Comparison of ENCODE assay signal across 14 cellular contexts in genomic region chr9:88748566-88749238, GRCh38.
DNase-seq lines count a peak whose midpoint lies in the region; ATAC-seq and TF ChIP-seq lines count a peak whose summit lies in the region.
"Had no signal": no experiment of that assay in that cellular context is flagged by ENCODE, and none has a peak within 500 bp of the region (broad histone marks: within the 10 kb centered on the region; RNA-seq: fewer than 3 reads in every experiment).

No MANE protein-coding gene starts in this region.

- no peak overlapping the region for H3K4me3 Mint-ChIP-seq in T-cell
- no peak overlapping the region for H3K4me3 Mint-ChIP-seq in endothelial cell (ENCODE audit: unreplicated experiment)
- H3K4me3 Mint-ChIP-seq: CD14-positive monocyte had no signal

- no peaks in the 10 kb centered on the region for H3K27me3 ChIP-seq in ascending aorta

- H3K9me3 Mint-ChIP-seq in T-cell: no peaks in the 10 kb centered on the region
- H3K9me3 Mint-ChIP-seq in endothelial cell (ENCODE audit: unreplicated experiment): no peaks in the 10 kb centered on the region
- H3K9me3 Mint-ChIP-seq: activated T-helper 2 cell treated with anti-CD3 and anti-CD28 coated beads, Interferon-gamma antibody, Interleukin-2, Interleukin-4, amounts not matched to agents 10 μg/mL and 5 μg/mL and 100 μg/mL, durations not matched to agents 14 hours and 24 hours and 36 hours had no signal

- H3K4me3 ChIP-seq in AG10803 (ENCODE audit: low read length) (no peak overlapping the region), ascending aorta (no peak overlapping the region)
- H3K4me3 ChIP-seq: dorsolateral prefrontal cortex had no signal

- H3K4me1 ChIP-seq in ascending aorta: peaks cover 0 to 4% of the 10 kb centered on the region in 2 donors

- POLR2A ChIA-PET in T-cell (lab: Charles Lee): no interaction called here

- DNase-seq in AG10803 (ENCODE audit: low read depth): peak; percentile 70
- DNase-seq in ascending aorta (ENCODE audit: low spot score in 2 of 2): peak in 1 of 2 donors; percentile 74
- DNase-seq in left ventricle myocardium superior: peak; percentile 76
- peak; percentile 83 for DNase-seq in sciatic nerve (ENCODE audit: low spot score)
- no peak for DNase-seq in NCI-H187 (lab: John Stamatoyannopoulos, UW)
- DNase-seq in T-cell: no peak
- no peak for DNase-seq in endothelial cell (ENCODE audit: low spot score)
- DNase-seq: dorsolateral prefrontal cortex, NCI-H2171 had no signal

- CTCF ChIA-PET in T-cell (lab: Charles Lee): no interaction called here

- no peak overlapping the region for H3K27ac Mint-ChIP-seq in T-cell
- no peak overlapping the region for H3K27ac Mint-ChIP-seq in endothelial cell (ENCODE audit: unreplicated experiment)
- H3K27ac Mint-ChIP-seq: activated T-helper 2 cell treated with anti-CD3 and anti-CD28 coated beads, Interferon-gamma antibody, Interleukin-2, Interleukin-4, amounts not matched to agents 10 μg/mL and 5 μg/mL and 100 μg/mL, durations not matched to agents 14 hours and 24 hours and 36 hours; CD14-positive monocyte; progenitor cell of endocrine pancreas had no signal

- H3K27ac ChIP-seq in ascending aorta: peak overlapping the region; percentile 30 to 62
- H3K27ac ChIP-seq: RWPE1 had no signal

- no peaks in the 10 kb centered on the region for H3K36me3 ChIP-seq in ascending aorta

- H3K36me3 Mint-ChIP-seq in T-cell (no peaks in the 10 kb centered on the region), endothelial cell (ENCODE audit: low read depth, unreplicated experiment) (no peaks in the 10 kb centered on the region)
- H3K36me3 Mint-ChIP-seq: CD14-positive monocyte had no signal

- TF ChIP-seq CTCF in AG10803 (conservative IDR thresholded peaks at IDR 0.05; ENCODE audit: low read length): no peak
- TF ChIP-seq CTCF in ascending aorta (IDR thresholded peaks at IDR 0.05): no peak
- no peak for TF ChIP-seq CTCF in endothelial cell (IDR thresholded peaks at IDR 0.05; ENCODE audit: unreplicated experiment)

- H3K4me1 Mint-ChIP-seq in T-cell (no peaks in the 10 kb centered on the region), endothelial cell (ENCODE audit: unreplicated experiment) (peaks cover 42% of the 10 kb centered on the region)
- H3K4me1 Mint-ChIP-seq: CD14-positive monocyte had no signal

- H3K9me3 ChIP-seq in ascending aorta: no peaks in the 10 kb centered on the region

- peaks cover 7 to 17% of the 10 kb centered on the region in 2 donors for H3K27me3 Mint-ChIP-seq in T-cell
- no peaks in the 10 kb centered on the region for H3K27me3 Mint-ChIP-seq in endothelial cell (ENCODE audit: unreplicated experiment)

- ATAC-seq in left ventricle myocardium superior (peak; percentile 84), sciatic nerve (peak; percentile 91), T-cell (replicated peaks in 1 of 4) (no peak), GM18511 (IDR thresholded peaks at IDR 0.05; ENCODE audit: unreplicated experiment) (no peak)

- intact Hi-C loops in ascending aorta (cut with DNase I) (no loop called here), left ventricle myocardium superior (cut with micrococcal nuclease) (no loop called here), sciatic nerve (cut with DNase I) (no loop called here)

Comparison
In these comparisons a context has a peak if more than half of its experiments do, and no peak if none do; other contexts are left out.
1. DNase-seq: peak in AG10803 (single experiment), left ventricle myocardium superior (single experiment) and sciatic nerve (single experiment); none in NCI-H187 (0 of 2), T-cell (0 of 34) and endothelial cell (single experiment).
2. ATAC-seq: peak in left ventricle myocardium superior (single experiment) and sciatic nerve (single experiment); none in T-cell (0 of 4) and GM18511 (single experiment).